2 cellular contexts compared by ENCODE assay signal in genomic region chr13:24152292-24153214, GRCh38.
A peak's percentile ranks its signal among the peaks of the same experiment; 100 is the strongest.
TF ChIP-seq lines count a peak whose summit lies in the region.

No MANE protein-coding gene starts in this region.

TF ChIP-seq in HEK293, 187 proteins besides CTCF, POLR2A, EP300 and RAD21:
- TF ChIP-seq GLIS1 (tag by site-specific recombination; IDR thresholded peaks at IDR 0.05), result peak; percentile 84
- TF ChIP-seq ZIC2 (tag by site-specific recombination; IDR thresholded peaks at IDR 0.05), result peak; percentile 34
- no peak for TF ChIP-seq ZNF558 (tag by site-specific recombination; IDR thresholded peaks at IDR 0.05)

TF ChIP-seq in HepG2, 621 proteins besides CTCF, POLR2A, EP300 and RAD21 (continues in another document):
- TF ChIP-seq TEAD3 (CRISPR knock-in tag; optimal IDR thresholded peaks at IDR 0.05; ENCODE audit: borderline replicate concordance) (peak; percentile 41), SAFB2 (CRISPR knock-in tag; IDR thresholded peaks at IDR 0.05; ENCODE audit: borderline replicate concordance, low read depth) (no peak), ZSCAN29 (CRISPR knock-in tag; conservative IDR thresholded peaks at IDR 0.05) (no peak), TIGD3 (CRISPR knock-in tag; IDR thresholded peaks at IDR 0.05; ENCODE audit: borderline replicate concordance) (no peak), FOXJ3 (CRISPR knock-in tag; IDR thresholded peaks at IDR 0.05; ENCODE audit: borderline replicate concordance) (no peak), BCL6 (CRISPR knock-in tag; IDR thresholded peaks at IDR 0.05) (0 out of 2 replicates have a peak, but pooled peaks have one; percentile 29), FOXK1 (CRISPR knock-in tag; IDR thresholded peaks at IDR 0.05; ENCODE audit: borderline replicate concordance, low read depth) (0 out of 2 replicates have a peak, but pooled peaks have one; percentile 48), RFX1 (IDR thresholded peaks at IDR 0.05) (no peak), ZNF563 (CRISPR knock-in tag; IDR thresholded peaks at IDR 0.05) (no peak), ZNF570 (CRISPR knock-in tag; IDR thresholded peaks at IDR 0.05; ENCODE audit: borderline replicate concordance) (no peak), RNF2 (conservative IDR thresholded peaks at IDR 0.05; ENCODE audit: low read depth) (no peak), RARA (CRISPR knock-in tag; IDR thresholded peaks at IDR 0.05) (peak; percentile 84), ZNF337 (CRISPR knock-in tag; IDR thresholded peaks at IDR 0.05; ENCODE audit: borderline replicate concordance, low read depth) (no peak), PCBP1 (IDR thresholded peaks at IDR 0.05; ENCODE audit: borderline replicate concordance, low read depth, low read length) (no peak), HMGA1 (CRISPR knock-in tag; conservative IDR thresholded peaks at IDR 0.05) (no peak), ZNF724P (CRISPR knock-in tag; IDR thresholded peaks at IDR 0.05; ENCODE audit: borderline replicate concordance) (no peak), ZNF761 (CRISPR knock-in tag; conservative IDR thresholded peaks at IDR 0.05) (no peak), FOXA1 (IDR thresholded peaks at IDR 0.05) (no peak), FOXA1 (CRISPR knock-in tag; IDR thresholded peaks at IDR 0.05) (peak; percentile 49; the same call in 1 of the 2 replicates), FOXC1 (CRISPR knock-in tag; IDR thresholded peaks at IDR 0.05; ENCODE audit: borderline replicate concordance) (no peak), ZBTB34 (CRISPR knock-in tag; IDR thresholded peaks at IDR 0.05) (no peak), ZNF143 (CRISPR knock-in tag; IDR thresholded peaks at IDR 0.05) (no peak), ZNF282 (IDR thresholded peaks at IDR 0.05; ENCODE audit: partially characterized antibody) (no peak), PRPF4 (IDR thresholded peaks at IDR 0.05; ENCODE audit: low read depth, low read length, poor library complexity, severe bottlenecking) (no peak), HDAC2 (CRISPR knock-in tag; IDR thresholded peaks at IDR 0.05) (no peak), PAX8 (CRISPR knock-in tag; IDR thresholded peaks at IDR 0.05; ENCODE audit: borderline replicate concordance) (no peak), MYC (CRISPR knock-in tag; IDR thresholded peaks at IDR 0.05; ENCODE audit: borderline replicate concordance) (no peak), DNMT1 (CRISPR knock-in tag; IDR thresholded peaks at IDR 0.05) (no peak), CSRNP2 (CRISPR knock-in tag; conservative IDR thresholded peaks at IDR 0.05; ENCODE audit: low read depth) (no peak), SKIL (CRISPR knock-in tag; IDR thresholded peaks at IDR 0.05; ENCODE audit: borderline replicate concordance) (0 out of 2 replicates have a peak, but pooled peaks have one; percentile 16), ZNF484 (CRISPR knock-in tag; IDR thresholded peaks at IDR 0.05; ENCODE audit: borderline replicate concordance, low read depth) (no peak), PRMT3 (CRISPR knock-in tag; IDR thresholded peaks at IDR 0.05; ENCODE audit: borderline replicate concordance, low read depth) (no peak), ZNF3 (CRISPR knock-in tag; IDR thresholded peaks at IDR 0.05) (no peak), ZEB1 (IDR thresholded peaks at IDR 0.05; ENCODE audit: insufficient replicate concordance, low read depth) (no peak), SRSF1 (optimal IDR thresholded peaks at IDR 0.05; ENCODE audit: low read depth, low read length) (no peak), ZNF644 (CRISPR knock-in tag; IDR thresholded peaks at IDR 0.05; ENCODE audit: low read depth) (no peak), ZNF431 (CRISPR knock-in tag; IDR thresholded peaks at IDR 0.05; ENCODE audit: borderline replicate concordance, low read depth) (no peak), ZNF496 (CRISPR knock-in tag; IDR thresholded peaks at IDR 0.05; ENCODE audit: insufficient replicate concordance) (no peak), ZNF839 (CRISPR knock-in tag; IDR thresholded peaks at IDR 0.05; ENCODE audit: borderline replicate concordance) (no peak), ZNF569 (CRISPR knock-in tag; IDR thresholded peaks at IDR 0.05; ENCODE audit: borderline replicate concordance) (no peak), MNT (IDR thresholded peaks at IDR 0.05) (no peak), FOXP4 (CRISPR knock-in tag; IDR thresholded peaks at IDR 0.05) (no peak), NR2F6 (IDR thresholded peaks at IDR 0.05) (0 out of 2 replicates have a peak, but pooled peaks have one; percentile 12), NR2F6 (CRISPR knock-in tag; IDR thresholded peaks at IDR 0.05) (no peak), ZBTB40 (IDR thresholded peaks at IDR 0.05) (no peak), ZBTB40 (CRISPR knock-in tag; IDR thresholded peaks at IDR 0.05) (no peak), TBP (CRISPR knock-in tag; IDR thresholded peaks at IDR 0.05) (no peak), JUNB (CRISPR knock-in tag; IDR thresholded peaks at IDR 0.05; ENCODE audit: borderline replicate concordance) (no peak), ZC3H4 (CRISPR knock-in tag; IDR thresholded peaks at IDR 0.05; ENCODE audit: borderline replicate concordance) (no peak)
